Comparison of ENCODE assay signal across 1 cellular context in the genomic region with DNA sequence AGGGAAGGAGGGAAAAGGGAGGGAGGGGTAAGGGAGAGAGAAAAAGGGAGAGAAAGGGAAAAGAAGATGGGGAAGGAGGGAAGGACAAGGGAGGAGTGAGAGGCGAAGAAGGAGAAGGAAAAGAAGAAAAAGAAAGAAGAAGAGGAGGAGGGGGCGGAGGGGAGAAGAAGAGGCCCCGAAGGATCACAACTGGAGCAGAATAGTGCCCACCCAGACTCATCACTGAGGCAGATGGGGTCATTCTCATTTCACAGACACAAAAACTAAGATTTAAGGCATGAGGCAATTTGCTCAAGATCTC.
TF ChIP-seq lines count a peak whose summit lies in the region.

No MANE protein-coding gene starts in this region.

TF ChIP-seq in SK-N-SH, 30 proteins besides CTCF, POLR2A, EP300 and RAD21:
- TF ChIP-seq RFX5 (IDR thresholded peaks at IDR 0.05; ENCODE audit: low read length) (no peak), TAF1 (IDR thresholded peaks at IDR 0.05; ENCODE audit: borderline replicate concordance, low read depth, low read length) (no peak), FOXM1 (IDR thresholded peaks at IDR 0.05; ENCODE audit: low read depth) (no peak), SIN3A (IDR thresholded peaks at IDR 0.05; ENCODE audit: borderline replicate concordance, low read depth, low read length) (no peak), GATA2 (CRISPR knock-in tag; IDR thresholded peaks at IDR 0.05) (no peak), NRF1 (IDR thresholded peaks at IDR 0.05; ENCODE audit: low read depth, low read length) (no peak), ELF1 (IDR thresholded peaks at IDR 0.05) (no peak), TCF12 (IDR thresholded peaks at IDR 0.05) (no peak), MXI1 (IDR thresholded peaks at IDR 0.05; ENCODE audit: low read depth, low read length) (no peak), MEF2A (IDR thresholded peaks at IDR 0.05; ENCODE audit: borderline replicate concordance, low read depth) (no peak)
- TF ChIP-seq, protein P1, sequence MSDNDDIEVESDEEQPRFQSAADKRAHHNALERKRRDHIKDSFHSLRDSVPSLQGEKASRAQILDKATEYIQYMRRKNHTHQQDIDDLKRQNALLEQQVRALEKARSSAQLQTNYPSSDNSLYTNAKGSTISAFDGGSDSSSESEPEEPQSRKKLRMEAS (IDR thresholded peaks at IDR 0.05; ENCODE audit: low read depth) = no peak
